8 cellular contexts compared by ENCODE assay signal in genomic region chr3:146542968-146543367, GRCh38. TPM values are rescaled to one million over a fixed set of nuclear protein-coding genes. Genes with fewer than 3 reads are reported as not detected.
A peak's percentile ranks its signal among the peaks of the same experiment; 100 is the strongest.
DNase-seq lines count a peak whose midpoint lies in the region; ATAC-seq and TF ChIP-seq lines count a peak whose summit lies in the region.

No MANE protein-coding gene starts in this region.

- peak overlapping the region; percentile 93 for H3K4me3 Mint-ChIP-seq in CD8-positive, alpha-beta T cell

- H3K27me3 Mint-ChIP-seq in CD8-positive, alpha-beta T cell (ENCODE audit: low read depth) = no peaks in the 10 kb centered on the region

- H3K27ac Mint-ChIP-seq in CD8-positive, alpha-beta T cell = no peak overlapping the region

- peaks cover 20% of the 10 kb centered on the region for H3K4me1 ChIP-seq in CD8-positive, alpha-beta T cell (ENCODE audit: insufficient read depth, low read length)
- peaks cover 61 to 72% of the 10 kb centered on the region in 2 experiments for H3K4me1 ChIP-seq in neutrophil (ENCODE audit: control insufficient read depth in 1 of 2, insufficient read depth in 1 of 2, low read depth in 1 of 2, low read length in 1 of 2)

- DNase-seq in CD8-positive, alpha-beta T cell = no peak
- DNase-seq in MG63 = no peak
- no peak for DNase-seq in dorsolateral prefrontal cortex
- no peak for DNase-seq in GM19238 (ENCODE audit: insufficient read length, low spot score)
- DNase-seq in SW480 (ENCODE audit: low spot score) = no peak

- no peaks in the 10 kb centered on the region for H3K36me3 ChIP-seq in CD8-positive, alpha-beta T cell (ENCODE audit: insufficient read depth, low read length)
- peaks cover 60% of the 10 kb centered on the region for H3K36me3 ChIP-seq in MG63
- H3K36me3 ChIP-seq in neutrophil = no peaks in the 10 kb centered on the region

- no peak for TF ChIP-seq CTCF in CD8-positive, alpha-beta T cell (IDR thresholded peaks at IDR 0.05)
- no peak for TF ChIP-seq CTCF in dorsolateral prefrontal cortex (IDR thresholded peaks at IDR 0.05 in 54 of 56, conservative IDR thresholded peaks at IDR 0.05 in 2 of 56; ENCODE audit: low read depth in 1 of 56, partially characterized antibody in 56 of 56)
- no peak for TF ChIP-seq CTCF in neutrophil (IDR thresholded peaks at IDR 0.05)

- no peaks in the 10 kb centered on the region for H3K9me3 Mint-ChIP-seq in CD8-positive, alpha-beta T cell

- H3K27ac ChIP-seq in CD8-positive, alpha-beta T cell (ENCODE audit: low read depth, low read length) = no peak overlapping the region
- peak overlapping the region in 47 of 59 donors; percentile 2 to 97 (median 90) for H3K27ac ChIP-seq in dorsolateral prefrontal cortex
- H3K27ac ChIP-seq in neutrophil = peak overlapping the region; percentile 93

- peaks cover 58% of the 10 kb centered on the region for H3K4me1 Mint-ChIP-seq in CD8-positive, alpha-beta T cell (ENCODE audit: low read depth)

- intact Hi-C loops in CD8-positive, alpha-beta T cell (cut with DNase I, micrococcal nuclease) = loop anchor here in 1 of 2 experiments (5.0 kb wide), 2 partner anchors 46 to 151 kb away; no protein-coding TSS in a partner anchor
- intact Hi-C loops in dorsolateral prefrontal cortex (cut with DNase I) = no loop called here

- no peak for ATAC-seq in CD8-positive, alpha-beta T cell
- no peak for ATAC-seq in HG02938 (IDR thresholded peaks at IDR 0.05; ENCODE audit: unreplicated experiment)
- ATAC-seq in HG03108 (IDR thresholded peaks at IDR 0.05; ENCODE audit: unreplicated experiment) = no peak

- H3K36me3 Mint-ChIP-seq in CD8-positive, alpha-beta T cell = peaks cover 12% of the 10 kb centered on the region

- CTCF ChIA-PET in CD8-positive, alpha-beta T cell (lab: Charles Lee) = no interaction called here

- no peaks in the 10 kb centered on the region for H3K9me3 ChIP-seq in CD8-positive, alpha-beta T cell (ENCODE audit: low read length)
- no peaks in the 10 kb centered on the region for H3K9me3 ChIP-seq in MG63
- no peaks in the 10 kb centered on the region for H3K9me3 ChIP-seq in neutrophil

- peak overlapping the region; percentile 74 for H3K4me3 ChIP-seq in CD8-positive, alpha-beta T cell (ENCODE audit: low read depth, low read length)
- H3K4me3 ChIP-seq in MG63 = peak overlapping the region; percentile 95
- peak overlapping the region; percentile 48 to 89 (median 73) for H3K4me3 ChIP-seq in dorsolateral prefrontal cortex
- peak overlapping the region; percentile 73 to 89 for H3K4me3 ChIP-seq in neutrophil (ENCODE audit: low read depth in 1 of 2, low read length in 1 of 2)

- H3K27me3 ChIP-seq in CD8-positive, alpha-beta T cell (ENCODE audit: insufficient read depth, low read length) = no peaks in the 10 kb centered on the region
- H3K27me3 ChIP-seq in MG63 (no peaks in the 10 kb centered on the region), dorsolateral prefrontal cortex (no peaks in the 10 kb centered on the region), neutrophil (no peaks in the 10 kb centered on the region)

- POLR2A ChIA-PET in CD8-positive, alpha-beta T cell (lab: Charles Lee) = no interaction called here

RNA-seq across cellular contexts. Expression of gene PLSCR1, which starts 1.4 kb away (rescaled TPM):
- 1 to 10 TPM; 7.3 to 7.5 TPM for total RNA-seq in CD8-positive, alpha-beta T cell
- 113 and 117 TPM in 2 replicates for total RNA-seq in MG63 (2014; rRNA removed; shearing (Covaris generic); ENCODE audit: low replicate concordance)
- total RNA-seq in dorsolateral prefrontal cortex = 100 to 1,000 TPM in 4 of 120 experiments, 10 to 100 TPM in 116; 17.6 to 125 (median 40.5) TPM
